1 cellular context compared by ENCODE assay signal in genomic region chr12:46384451-46385301, GRCh38.
TF ChIP-seq lines count a peak whose summit lies in the region.

No MANE protein-coding gene starts in this region.

TF ChIP-seq in IMR-90, 13 proteins besides CTCF, POLR2A, EP300 and RAD21 (continued from another document):
- TF ChIP-seq, protein P1, sequence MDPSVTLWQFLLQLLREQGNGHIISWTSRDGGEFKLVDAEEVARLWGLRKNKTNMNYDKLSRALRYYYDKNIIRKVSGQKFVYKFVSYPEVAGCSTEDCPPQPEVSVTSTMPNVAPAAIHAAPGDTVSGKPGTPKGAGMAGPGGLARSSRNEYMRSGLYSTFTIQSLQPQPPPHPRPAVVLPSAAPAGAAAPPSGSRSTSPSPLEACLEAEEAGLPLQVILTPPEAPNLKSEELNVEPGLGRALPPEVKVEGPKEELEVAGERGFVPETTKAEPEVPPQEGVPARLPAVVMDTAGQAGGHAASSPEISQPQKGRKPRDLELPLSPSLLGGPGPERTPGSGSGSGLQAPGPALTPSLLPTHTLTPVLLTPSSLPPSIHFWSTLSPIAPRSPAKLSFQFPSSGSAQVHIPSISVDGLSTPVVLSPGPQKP (IDR thresholded peaks at IDR 0.05; ENCODE audit: borderline replicate concordance, low read depth, low read length): no peak
- TF ChIP-seq CEBPB (IDR thresholded peaks at IDR 0.05; ENCODE audit: low read depth, low read length) (no peak), NFE2L2 (IDR thresholded peaks at IDR 0.05; ENCODE audit: low read depth, low read length) (no peak)
